Comparison of ENCODE assay signal across 9 cellular contexts in genomic region chr19:16136185-16137067, GRCh38.
DNase-seq lines count a peak whose midpoint lies in the region; ATAC-seq and TF ChIP-seq lines count a peak whose summit lies in the region.
"Had no signal": no experiment of that assay in that cellular context is flagged by ENCODE, and none has a peak within 500 bp of the region (broad histone marks: within the 10 kb centered on the region; RNA-seq: fewer than 3 reads in every experiment).

No MANE protein-coding gene starts in this region.

- peaks cover 33% of the 10 kb centered on the region; the same call in 1 of the 2 replicates for H3K36me3 ChIP-seq in Loucy (ENCODE audit: insufficient read depth, low read length)

- no peak overlapping the region for H2AFZ ChIP-seq in Loucy (ENCODE audit: low read length)

- H3K4me1 ChIP-seq in Loucy (ENCODE audit: insufficient read depth, low read length, poor library complexity, severe bottlenecking), result peaks cover 49% of the 10 kb centered on the region

- ATAC-seq in central memory CD8-positive, alpha-beta T cell (replicated peaks; ENCODE audit: extremely low read depth, poor library complexity, severe bottlenecking), result peak; percentile 53

- no peaks in the 10 kb centered on the region for H3K27me3 ChIP-seq in Loucy (ENCODE audit: insufficient read depth, low read length, poor library complexity, severe bottlenecking)
- H3K27me3 ChIP-seq: MG63 had no signal

- peak; percentile 49 for DNase-seq in GM12865 (ENCODE audit: low read depth)
- no peak for DNase-seq in central memory CD8-positive, alpha-beta T cell (ENCODE audit: low spot score in 2 of 2)
- DNase-seq in CD1c-positive myeloid dendritic cell (ENCODE audit: extremely low spot score), result no peak
- DNase-seq in stimulated activated CD4-positive, alpha-beta T cell treated with anti-CD3 and anti-CD28 coated beads, Interleukin-2, amount 100 ng/mL, for 48 hours, result no peak
- DNase-seq: activated naive CD8-positive, alpha-beta T cell treated with anti-CD3 and anti-CD28 coated beads for 36 hours; islet precursor cell; MG63; stimulated activated CD8-positive, alpha-beta memory T cell treated with anti-CD3 and anti-CD28 coated beads, Interleukin-4, amount 100 ng/mL, for 48 hours had no signal

- H3K9me3 ChIP-seq in Loucy (ENCODE audit: insufficient read depth, low read depth, low read length), result no peaks in the 10 kb centered on the region
- H3K9me3 ChIP-seq: MG63 had no signal

- 0 out of 2 replicates have a peak, but pooled peaks cover 7% of the 10 kb centered on the region for H3F3A ChIP-seq in Loucy (ENCODE audit: low read depth)

- no peak overlapping the region for H3K27ac Mint-ChIP-seq in central memory CD8-positive, alpha-beta T cell (ENCODE audit: low read depth)
- H3K27ac Mint-ChIP-seq: activated naive CD8-positive, alpha-beta T cell treated with anti-CD3 and anti-CD28 coated beads for 36 hours had no signal

- peaks cover 25% of the 10 kb centered on the region for H3K36me3 Mint-ChIP-seq in central memory CD8-positive, alpha-beta T cell (ENCODE audit: insufficient read depth)

- H3K4me2 ChIP-seq in Loucy (ENCODE audit: low read depth, low read length, poor library complexity, severe bottlenecking), result peak overlapping the region; percentile 25

- peaks cover 33% of the 10 kb centered on the region for H3K4me1 Mint-ChIP-seq in central memory CD8-positive, alpha-beta T cell

- H3K9me3 Mint-ChIP-seq in central memory CD8-positive, alpha-beta T cell, result no peaks in the 10 kb centered on the region
- H3K9me3 Mint-ChIP-seq: activated naive CD8-positive, alpha-beta T cell treated with anti-CD3 and anti-CD28 coated beads for 36 hours had no signal

- no peak overlapping the region for H3K4me3 Mint-ChIP-seq in central memory CD8-positive, alpha-beta T cell
- H3K4me3 Mint-ChIP-seq: activated naive CD8-positive, alpha-beta T cell treated with anti-CD3 and anti-CD28 coated beads for 36 hours had no signal

- no peak overlapping the region for H3K4me3 ChIP-seq in GM12865 (ENCODE audit: low read depth, low read length)
- H3K4me3 ChIP-seq in Loucy (ENCODE audit: low read length, poor library complexity, severe bottlenecking), result no peak overlapping the region
- H3K4me3 ChIP-seq: MG63 had no signal

- peaks cover 16% of the 10 kb centered on the region; the same call in 1 of the 2 replicates for H3K79me2 ChIP-seq in Loucy (ENCODE audit: insufficient read depth, low read length)

- TF ChIP-seq CTCF in GM12865 (IDR thresholded peaks at IDR 0.05; ENCODE audit: insufficient read depth, low read depth, low read length, missing control alignments), result no peak
- no peak for TF ChIP-seq CTCF in Loucy (conservative IDR thresholded peaks at IDR 0.05; ENCODE audit: low read length)

- H3K9ac ChIP-seq in Loucy (ENCODE audit: low read depth, low read length, poor library complexity, severe bottlenecking), result peak overlapping the region; percentile 20

- H4K20me1 ChIP-seq in Loucy (ENCODE audit: insufficient read depth, low read length, poor library complexity, severe bottlenecking), result no peaks in the 10 kb centered on the region

- no peaks in the 10 kb centered on the region for H3K27me3 Mint-ChIP-seq in central memory CD8-positive, alpha-beta T cell

- H3K9me2 ChIP-seq in Loucy (replicated peaks; ENCODE audit: low read depth, low read length), result no peaks in the 10 kb centered on the region
